In genomic region chr15:54099010-54099409, GRCh38 we compare ENCODE assay signal across 7 cellular contexts.
"Had no signal": no experiment of that assay in that cellular context is flagged by ENCODE, and none has a peak within 500 bp of the region (broad histone marks: within the 10 kb centered on the region; RNA-seq: fewer than 3 reads in every experiment).

No MANE protein-coding gene starts in this region.

- ATAC-seq: HepG2, K562 had no signal

- DNase-seq: IMR-90, KBM-7, KG1 had no signal

- FAIRE-seq: HepG2, HTR-8/SVneo, K562 had no signal

- H3K27ac ChIP-seq: HL-60 had no signal

- H3K4me3 ChIP-seq: K562 had no signal
